In the genomic region with DNA sequence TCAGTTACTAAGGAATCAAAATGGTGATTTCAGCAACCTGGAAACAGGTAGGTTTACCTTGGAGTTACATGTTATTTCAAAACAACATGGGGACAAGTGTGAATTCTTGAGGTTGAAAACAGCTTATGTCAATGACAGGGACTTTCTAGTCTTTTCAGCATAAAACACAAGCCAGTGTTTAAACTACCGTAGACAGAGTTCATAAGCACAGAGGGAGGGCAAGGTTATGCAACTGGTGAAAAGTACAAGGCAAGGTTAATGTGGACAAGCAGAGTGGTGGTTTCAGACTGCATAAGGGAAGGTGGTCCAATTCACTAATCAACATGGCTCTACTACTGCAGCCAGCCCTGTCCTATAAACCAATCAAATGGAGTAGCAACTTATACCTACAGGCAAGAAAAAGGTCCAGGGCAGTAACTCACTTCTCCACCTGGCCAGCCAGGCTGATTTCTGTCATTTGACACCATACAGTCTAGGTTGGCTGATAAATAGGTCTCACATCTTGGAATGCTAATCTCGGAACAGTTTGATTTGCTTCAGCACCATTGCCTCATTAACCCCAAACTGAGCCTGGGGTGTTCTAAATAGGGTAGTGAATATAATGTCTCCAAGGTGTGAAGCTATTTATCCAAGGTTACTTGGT, we compare ENCODE assay signal across 35 cellular contexts.
"Had no signal": no experiment of that assay in that cellular context is flagged by ENCODE, and none has a peak within 500 bp of the region (broad histone marks: within the 10 kb centered on the region; RNA-seq: fewer than 3 reads in every experiment).

No MANE protein-coding gene starts in this region.

- DNase-seq: activated CD4-positive, alpha-beta memory T cell treated with anti-CD3 and anti-CD28 coated beads, Interleukin-2, amount 10 ng/mL, durations not matched to agents 7 days and 5 days; activated CD4-positive, alpha-beta T cell treated with anti-CD3 and anti-CD28 coated beads for 1 hour; activated CD4-positive, alpha-beta T cell treated with anti-CD3 and anti-CD28 coated beads for 48 hours; activated CD4-positive, CD25-positive, alpha-beta regulatory T cell; activated CD8-positive, alpha-beta memory T cell treated with anti-CD3 and anti-CD28 coated beads for 24 hours; activated CD8-positive, alpha-beta memory T cell treated with anti-CD3 and anti-CD28 coated beads, Interleukin-2, amount 10 ng/mL, durations not matched to agents 7 days and 5 days; activated CD8-positive, alpha-beta memory T cell treated with anti-CD3 and anti-CD28 coated beads, Interleukin-2, amount 50 U/mL, for 48 hours; activated effector memory CD4-positive, alpha-beta T cell treated with Interleukin-2 at 50 U/mL for 16 hours; activated naive CD4-positive, alpha-beta T cell treated with anti-CD3 and anti-CD28 coated beads, Interleukin-2, amount 10 ng/mL, durations not matched to agents 7 days and 5 days; activated naive CD8-positive, alpha-beta T cell treated with anti-CD3 and anti-CD28 coated beads, Interleukin-2, amount 50 U/mL, for 24 hours; activated T-cell treated with anti-CD3 and anti-CD28 coated beads, Interleukin-2, amount 50 U/mL, for 48 hours; anterior cingulate cortex; caudate nucleus; MM.1S; MV-4-11; NCI-H1092; NCI-H1436 treated with DMSO at 0.1 percent for 48 hours; NCI-H1694 treated with DMSO at 0.1 percent for 48 hours; NCI-H2029; NCI-H2171 treated with DMSO at 0.1 percent for 48 hours; NCI-H2227 treated with DMSO at 0.1 percent for 48 hours; NCI-H446; NCI-H524 treated with DMSO at 0.1 percent for 48 hours; NCI-H748 treated with DMSO at 0.1 percent for 48 hours; NK-92 treated with Interleukin-12 subunit alpha and Interleukin-12 subunit beta, amount 100 ng/mL, for 24 hours; PC-3; Right ventricle myocardium superior; SW 1271; T-helper 1 cell; T-helper 2 cell; T-helper 9 cell had no signal

- H3K4me1 Mint-ChIP-seq: activated CD4-positive, alpha-beta memory T cell treated with anti-CD3 and anti-CD28 coated beads, Interleukin-2, amount 10 ng/mL, durations not matched to agents 7 days and 5 days; activated CD8-positive, alpha-beta memory T cell treated with anti-CD3 and anti-CD28 coated beads, Interleukin-2, amount 10 ng/mL, durations not matched to agents 7 days and 5 days; activated naive CD4-positive, alpha-beta T cell treated with anti-CD3 and anti-CD28 coated beads, Interleukin-2, amount 10 ng/mL, durations not matched to agents 7 days and 5 days; activated naive CD8-positive, alpha-beta T cell treated with anti-CD3 and anti-CD28 coated beads, Interleukin-2, amount 50 U/mL, for 24 hours; brain had no signal

- ATAC-seq: activated CD8-positive, alpha-beta memory T cell treated with anti-CD3 and anti-CD28 coated beads, Interleukin-2, amount 10 ng/mL, durations not matched to agents 7 days and 5 days; activated naive CD8-positive, alpha-beta T cell treated with anti-CD3 and anti-CD28 coated beads, Interleukin-2, amount 50 U/mL, for 24 hours; PC-3 had no signal

- H3K27ac ChIP-seq: KMS-11, VCaP had no signal

- H3K27ac Mint-ChIP-seq: activated CD4-positive, alpha-beta memory T cell treated with anti-CD3 and anti-CD28 coated beads, Interleukin-2, amount 10 ng/mL, durations not matched to agents 7 days and 5 days; activated CD8-positive, alpha-beta memory T cell treated with anti-CD3 and anti-CD28 coated beads, Interleukin-2, amount 10 ng/mL, durations not matched to agents 7 days and 5 days; activated naive CD4-positive, alpha-beta T cell treated with anti-CD3 and anti-CD28 coated beads, Interleukin-2, amount 10 ng/mL, durations not matched to agents 7 days and 5 days; activated naive CD8-positive, alpha-beta T cell; activated naive CD8-positive, alpha-beta T cell treated with anti-CD3 and anti-CD28 coated beads, Interleukin-2, amount 50 U/mL, for 24 hours; brain had no signal

- H3K36me3 Mint-ChIP-seq: activated CD8-positive, alpha-beta memory T cell treated with anti-CD3 and anti-CD28 coated beads, Interleukin-2, amount 10 ng/mL, durations not matched to agents 7 days and 5 days; activated naive CD4-positive, alpha-beta T cell treated with anti-CD3 and anti-CD28 coated beads, Interleukin-2, amount 10 ng/mL, durations not matched to agents 7 days and 5 days; activated naive CD8-positive, alpha-beta T cell; brain had no signal

- H3K4me3 Mint-ChIP-seq: activated CD4-positive, alpha-beta memory T cell treated with anti-CD3 and anti-CD28 coated beads, Interleukin-2, amount 10 ng/mL, durations not matched to agents 7 days and 5 days; activated CD8-positive, alpha-beta memory T cell treated with anti-CD3 and anti-CD28 coated beads, Interleukin-2, amount 10 ng/mL, durations not matched to agents 7 days and 5 days; activated naive CD4-positive, alpha-beta T cell treated with anti-CD3 and anti-CD28 coated beads, Interleukin-2, amount 10 ng/mL, durations not matched to agents 7 days and 5 days; activated naive CD8-positive, alpha-beta T cell; activated naive CD8-positive, alpha-beta T cell treated with anti-CD3 and anti-CD28 coated beads, Interleukin-2, amount 50 U/mL, for 24 hours; brain had no signal

- H3K9me3 Mint-ChIP-seq: activated CD4-positive, alpha-beta memory T cell treated with anti-CD3 and anti-CD28 coated beads, Interleukin-2, amount 10 ng/mL, durations not matched to agents 7 days and 5 days; activated naive CD4-positive, alpha-beta T cell treated with anti-CD3 and anti-CD28 coated beads, Interleukin-2, amount 10 ng/mL, durations not matched to agents 7 days and 5 days; brain had no signal
